Comparison of ENCODE assay signal across 28 cellular contexts in the genomic region with DNA sequence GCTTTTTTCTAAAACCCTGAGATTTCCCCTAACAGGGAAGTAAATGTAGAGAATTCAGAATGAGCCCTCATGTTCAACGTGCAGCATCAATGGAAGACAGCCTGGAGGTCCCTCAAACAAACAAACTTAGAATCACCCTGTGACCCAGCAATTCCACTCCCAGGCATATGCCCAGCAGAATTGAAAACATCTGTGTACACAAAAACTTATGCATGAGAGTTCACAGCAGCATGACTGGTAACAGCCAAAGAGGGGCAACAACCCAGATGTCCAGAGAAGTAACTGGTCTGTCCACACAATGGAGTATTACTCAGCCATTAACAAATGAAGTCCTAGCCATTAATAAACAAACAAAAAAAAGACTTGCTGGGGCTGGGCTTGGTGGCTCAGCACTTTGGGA.
DNase-seq lines count a peak whose midpoint lies in the region; ATAC-seq, FAIRE-seq and TF ChIP-seq lines count a peak whose summit lies in the region.
"Had no signal": no experiment of that assay in that cellular context is flagged by ENCODE, and none has a peak within 500 bp of the region (broad histone marks: within the 10 kb centered on the region; RNA-seq: fewer than 3 reads in every experiment).

No MANE protein-coding gene starts in this region.

- no peak overlapping the region for H3K9ac ChIP-seq in HepG2 (ENCODE audit: insufficient read depth, low read depth, low read length)
- H3K9ac ChIP-seq in adipocyte (ENCODE audit: low read length): no peak overlapping the region

- peaks cover 17% of the 10 kb centered on the region for H3K4me1 Mint-ChIP-seq in stimulated activated memory B cell treated with anti-CD40 and anti-IgM and Interleukin-4, amounts not matched to agents 10 μg/mL and 1 μg/mL and 100 μg/mL, for 72 hours

- POLR2A ChIA-PET in HepG2 (lab: Yijun Ruan, JAX): no interaction called here

- no peaks in the 10 kb centered on the region for H3K36me3 ChIP-seq in HepG2 (replicated peaks in 1 of 2; ENCODE audit: control insufficient read depth in 1 of 2, insufficient read depth in 2 of 2, low read length in 2 of 2)
- H3K36me3 ChIP-seq in right lobe of liver: no peaks in the 10 kb centered on the region
- H3K36me3 ChIP-seq in adipocyte (ENCODE audit: control insufficient read depth, insufficient read depth, low read length, severe bottlenecking): no peaks in the 10 kb centered on the region
- H3K36me3 ChIP-seq in adrenal gland (replicated peaks in 1 of 2): no peaks in the 10 kb centered on the region

- H4K20me1 ChIP-seq in HepG2 (ENCODE audit: insufficient read depth, low read length): no peaks in the 10 kb centered on the region

- no peak for TF ChIP-seq RAD21 in HepG2 (CRISPR knock-in tag; IDR thresholded peaks at IDR 0.05)

- no peaks in the 10 kb centered on the region for H3K9me3 ChIP-seq in HepG2 (ENCODE audit: low read length)
- no peaks in the 10 kb centered on the region for H3K9me3 ChIP-seq in right lobe of liver
- H3K9me3 ChIP-seq in adipocyte (ENCODE audit: control insufficient read depth, low read length): no peaks in the 10 kb centered on the region
- no peaks in the 10 kb centered on the region for H3K9me3 ChIP-seq in adrenal gland (replicated peaks in 1 of 3)
- H3K9me3 ChIP-seq: testis had no signal

- TF ChIP-seq EP300 in HepG2 (IDR thresholded peaks at IDR 0.05; ENCODE audit: low read depth in 2 of 2, low read length in 2 of 2): no peak
- TF ChIP-seq EP300 in HepG2 (CRISPR knock-in tag; IDR thresholded peaks at IDR 0.05; ENCODE audit: borderline replicate concordance): no peak

- BruUV-seq in HepG2 (replicated peaks; lab: Mats Ljungman, UMichigan): no TSS peak

- H3K27me3 ChIP-seq in HepG2 (ENCODE audit: control insufficient read depth in 1 of 2, insufficient read depth in 2 of 2, low read length in 2 of 2) (no peaks in the 10 kb centered on the region), right lobe of liver (no peaks in the 10 kb centered on the region), adipocyte (replicated peaks; ENCODE audit: control insufficient read depth, insufficient read depth, low read length) (no peaks in the 10 kb centered on the region), adrenal gland (no peaks in the 10 kb centered on the region)
- H3K27me3 ChIP-seq: testis had no signal

- in situ Hi-C loops in HepG2 (cut with HindIII; ENCODE audit: extremely low pct_ligation_motif_present, low pct_unique_long_range_greater_than_20kb): no loop called here

- 29% methylated on average over 1 of the region's 1 CpG for WGBS in HepG2 (ENCODE audit: low lambda C conversion rate)
- WGBS in right lobe of liver (ENCODE audit: insufficient coverage, low coverage, low lambda C conversion rate, missing lambda C conversion rate): 50% methylated on average over 1 of the region's 1 CpG
- 38 to 90% (median 68%) methylated on average over 1 of the region's 1 CpG for WGBS in adrenal gland, 4 donors

- CTCF ChIA-PET in HepG2 (lab: Yijun Ruan, JAX; ENCODE audit: low intra/inter-chr PET ratio, low total read pairs): no interaction called here

- no peak for FAIRE-seq in HepG2 (lab: Jason Lieb, UNC)
- FAIRE-seq: GM12891, islet of Langerhans, TTC549 had no signal

- no peaks in the 10 kb centered on the region for H3K9me3 Mint-ChIP-seq in stimulated activated memory B cell treated with anti-CD40 and anti-IgM and Interleukin-4, amounts not matched to agents 10 μg/mL and 1 μg/mL and 100 μg/mL, for 72 hours
- H3K9me3 Mint-ChIP-seq: activated CD4-positive, alpha-beta memory T cell treated with anti-CD3 and anti-CD28 coated beads for 36 hours; CD4-positive, alpha-beta memory T cell; natural killer cell treated with Interleukin-12 subunit alpha and Interleukin-12 subunit beta and Interleukin-15 and Interleukin-18, amount 100 ng/mL, for 72 hours; stimulated activated naive B cell treated with anti-CD40 and anti-IgM and Interleukin-4, amounts not matched to agents 10 μg/mL and 1 μg/mL and 100 μg/mL, for 72 hours; T-helper 1 cell treated with Interleukin-12 subunit alpha and Interleukin-12 subunit beta and Interleukin-4 antibody, amounts not matched to agents 30 μg/mL and 1 μg/mL, for 36 hours had no signal

- no peak overlapping the region for H3K4me3 Mint-ChIP-seq in stimulated activated memory B cell treated with anti-CD40 and anti-IgM and Interleukin-4, amounts not matched to agents 10 μg/mL and 1 μg/mL and 100 μg/mL, for 72 hours
- H3K4me3 Mint-ChIP-seq: activated CD4-positive, alpha-beta memory T cell treated with anti-CD3 and anti-CD28 coated beads for 36 hours; brain; CD4-positive, alpha-beta memory T cell; natural killer cell treated with Interleukin-12 subunit alpha and Interleukin-12 subunit beta and Interleukin-15 and Interleukin-18, amount 100 ng/mL, for 72 hours; stimulated activated naive B cell treated with anti-CD40 and anti-IgM and Interleukin-4, amounts not matched to agents 10 μg/mL and 1 μg/mL and 100 μg/mL, for 72 hours; T-helper 1 cell treated with Interleukin-12 subunit alpha and Interleukin-12 subunit beta and Interleukin-4 antibody, amounts not matched to agents 30 μg/mL and 1 μg/mL, for 36 hours had no signal

- intact Hi-C loops in HepG2 (cut with micrococcal nuclease; ENCODE audit: unreplicated experiment): loop anchor here (5.0 kb wide), 1 partner anchor 150 kb away; no protein-coding TSS in a partner anchor
- intact Hi-C loops in right lobe of liver (cut with DNase I): no loop called here
- intact Hi-C loops in adrenal gland (cut with DNase I): no loop called here

- H3K27me3 Mint-ChIP-seq in stimulated activated memory B cell treated with anti-CD40 and anti-IgM and Interleukin-4, amounts not matched to agents 10 μg/mL and 1 μg/mL and 100 μg/mL, for 72 hours: no peaks in the 10 kb centered on the region
- H3K27me3 Mint-ChIP-seq: activated CD4-positive, alpha-beta memory T cell treated with anti-CD3 and anti-CD28 coated beads for 36 hours had no signal

- DNase-seq in HepG2 (ENCODE audit: low spot score) (no peak), right lobe of liver (no peak), adipocyte (ENCODE audit: low read depth) (peak; percentile 50), fibroblast of mammary gland (ENCODE audit: low read depth) (peak; percentile 86), adrenal gland (no peak)
- no peak for DNase-seq in stimulated activated naive CD8-positive, alpha-beta T cell treated with anti-CD3 and anti-CD28 coated beads, Interleukin-15, Interleukin-2, amounts not matched to agents 100 U/mL and 50 U/mL, for 24 hours
- DNase-seq: activated CD4-positive, alpha-beta memory T cell treated with anti-CD3 and anti-CD28 coated beads for 36 hours; activated CD4-positive, CD25-positive, alpha-beta regulatory T cell treated with anti-CD3 and anti-CD28 coated beads, Interleukin-2, amount 50 U/mL, for 72 hours; activated CD8-positive, alpha-beta memory T cell treated with anti-CD3 and anti-CD28 coated beads, Interleukin-2, amount 50 U/mL, for 4 hours; activated naive CD4-positive, alpha-beta T cell treated with Interleukin-2 at 50 U/mL for 16 hours; CD4-positive, alpha-beta memory T cell; KBM-7; NCI-H1092 treated with DMSO at 0.1 percent for 48 hours; NCI-H187 treated with DMSO at 0.1 percent for 48 hours; NCI-H510A; occipital lobe; stimulated activated CD4-positive, alpha-beta T cell treated with anti-CD3 and anti-CD28 coated beads, Interleukin-15, amount 100 ng/mL, for 24 hours; stimulated activated naive B cell treated with anti-CD40 and anti-IgM and Interleukin-4, amounts not matched to agents 10 μg/mL and 1 μg/mL and 100 μg/mL, for 72 hours; testis had no signal

- no peak overlapping the region for H3K4me2 ChIP-seq in HepG2 (ENCODE audit: low read depth, low read length)

- no peak for TF ChIP-seq POLR2A in HepG2 (IDR thresholded peaks at IDR 0.05; ENCODE audit: insufficient read depth in 1 of 2, low read depth in 2 of 2, low read length in 2 of 2)
- TF ChIP-seq POLR2A in right lobe of liver (IDR thresholded peaks at IDR 0.05): no peak
- no peak for TF ChIP-seq POLR2A in adrenal gland (IDR thresholded peaks at IDR 0.05)

- H3K4me3 ChIP-seq in HepG2 (replicated peaks in 1 of 3; ENCODE audit: insufficient read depth in 1 of 3, low read depth in 2 of 3, low read length in 3 of 3): no peak overlapping the region
- no peak overlapping the region for H3K4me3 ChIP-seq in right lobe of liver
- no peak overlapping the region for H3K4me3 ChIP-seq in adipocyte (ENCODE audit: low read length)
- no peak overlapping the region for H3K4me3 ChIP-seq in fibroblast of mammary gland (ENCODE audit: control insufficient read depth, low read depth, low read length)
- H3K4me3 ChIP-seq in adrenal gland: no peak overlapping the region
- H3K4me3 ChIP-seq: testis had no signal

- H3K4me1 ChIP-seq in HepG2 (ENCODE audit: insufficient read depth, low read length) (peaks cover 65% of the 10 kb centered on the region), right lobe of liver (no peaks in the 10 kb centered on the region), adipocyte (ENCODE audit: control insufficient read depth, insufficient read depth, low read length) (peaks cover 30% of the 10 kb centered on the region), adrenal gland (replicated peaks in 1 of 2) (no peaks in the 10 kb centered on the region)
- H3K4me1 ChIP-seq: testis had no signal

- H3K79me2 ChIP-seq in HepG2 (ENCODE audit: insufficient read depth, low read length): no peaks in the 10 kb centered on the region

- H3K27ac ChIP-seq in HepG2 (ENCODE audit: extremely low read length, insufficient read depth, low read length) (no peak overlapping the region), right lobe of liver (no peak overlapping the region), adrenal gland (no peak overlapping the region)
- H3K27ac ChIP-seq: testis had no signal

- no peak for ATAC-seq in HepG2
- no peak for ATAC-seq in right lobe of liver
- no peak for ATAC-seq in stimulated activated naive CD8-positive, alpha-beta T cell treated with anti-CD3 and anti-CD28 coated beads, Interleukin-15, Interleukin-2, amounts not matched to agents 100 U/mL and 50 U/mL, for 24 hours
- ATAC-seq in stimulated activated memory B cell treated with anti-CD40 and anti-IgM and Interleukin-4, amounts not matched to agents 10 μg/mL and 1 μg/mL and 100 μg/mL, for 72 hours: no peak
- no peak for ATAC-seq in activated CD4-positive, CD25-positive, alpha-beta regulatory T cell treated with anti-CD3 and anti-CD28 coated beads, Interleukin-2, amount 50 U/mL, for 24 hours
- ATAC-seq: left lobe of liver; natural killer cell treated with Interleukin-12 subunit alpha and Interleukin-12 subunit beta and Interleukin-15 and Interleukin-18, amount 100 ng/mL, for 72 hours; stimulated activated naive B cell treated with anti-CD40 and anti-IgM and Interleukin-4, amounts not matched to agents 10 μg/mL and 1 μg/mL and 100 μg/mL, for 72 hours had no signal

- no peak overlapping the region for H3K27ac Mint-ChIP-seq in stimulated activated memory B cell treated with anti-CD40 and anti-IgM and Interleukin-4, amounts not matched to agents 10 μg/mL and 1 μg/mL and 100 μg/mL, for 72 hours
- H3K27ac Mint-ChIP-seq: activated CD4-positive, alpha-beta memory T cell treated with anti-CD3 and anti-CD28 coated beads for 36 hours; brain; CD4-positive, alpha-beta memory T cell; natural killer cell treated with Interleukin-12 subunit alpha and Interleukin-12 subunit beta and Interleukin-15 and Interleukin-18, amount 100 ng/mL, for 72 hours; stimulated activated naive B cell treated with anti-CD40 and anti-IgM and Interleukin-4, amounts not matched to agents 10 μg/mL and 1 μg/mL and 100 μg/mL, for 72 hours; T-helper 1 cell treated with Interleukin-12 subunit alpha and Interleukin-12 subunit beta and Interleukin-4 antibody, amounts not matched to agents 30 μg/mL and 1 μg/mL, for 36 hours had no signal

- no peaks in the 10 kb centered on the region for H3K36me3 Mint-ChIP-seq in stimulated activated memory B cell treated with anti-CD40 and anti-IgM and Interleukin-4, amounts not matched to agents 10 μg/mL and 1 μg/mL and 100 μg/mL, for 72 hours
- H3K36me3 Mint-ChIP-seq: activated CD4-positive, alpha-beta memory T cell treated with anti-CD3 and anti-CD28 coated beads for 36 hours; brain; CD4-positive, alpha-beta memory T cell; natural killer cell treated with Interleukin-12 subunit alpha and Interleukin-12 subunit beta and Interleukin-15 and Interleukin-18, amount 100 ng/mL, for 72 hours; stimulated activated naive B cell treated with anti-CD40 and anti-IgM and Interleukin-4, amounts not matched to agents 10 μg/mL and 1 μg/mL and 100 μg/mL, for 72 hours had no signal

- no peak overlapping the region for H2AFZ ChIP-seq in HepG2 (ENCODE audit: low read length)

- TF ChIP-seq CTCF in HepG2 (CRISPR knock-in tag; IDR thresholded peaks at IDR 0.05): no peak
- TF ChIP-seq CTCF in right lobe of liver (IDR thresholded peaks at IDR 0.05): no peak
- TF ChIP-seq CTCF in fibroblast of mammary gland (conservative IDR thresholded peaks at IDR 0.05; ENCODE audit: control insufficient read depth, insufficient read depth, low read depth, low read length): no peak
- TF ChIP-seq CTCF in adrenal gland (IDR thresholded peaks at IDR 0.05): no peak

Comparison
In these comparisons a context has a peak if more than half of its experiments do, and no peak if none do; other contexts are left out.
1. DNase-seq: peak in adipocyte (single experiment) and fibroblast of mammary gland (single experiment); none in HepG2 (single experiment), right lobe of liver (0 of 3), stimulated activated naive CD8-positive, alpha-beta T cell treated with anti-CD3 and anti-CD28 coated beads, Interleukin-15, Interleukin-2, amounts not matched to agents 100 U/mL and 50 U/mL, for 24 hours (single experiment) and adrenal gland (0 of 7).